15 cellular contexts compared by ENCODE assay signal in the genomic region with DNA sequence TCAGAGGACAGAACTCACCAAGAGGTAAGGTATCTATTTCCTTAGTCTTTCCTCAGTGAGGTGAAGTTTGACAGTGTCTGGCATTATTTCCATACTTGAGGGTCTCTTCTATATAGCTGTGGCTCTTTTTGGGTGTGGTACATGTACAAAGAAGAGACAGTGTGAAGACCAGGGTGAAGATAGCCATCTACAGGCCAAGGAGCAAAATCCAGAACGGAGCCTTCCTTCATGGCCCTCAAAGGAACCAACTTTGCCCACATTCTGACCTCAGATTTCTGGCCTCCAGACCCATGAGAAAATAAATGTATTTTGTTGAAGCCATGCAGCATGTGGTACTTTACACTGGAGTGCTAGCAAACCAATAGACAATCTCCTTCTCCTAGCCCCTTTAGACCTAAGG.
DNase-seq lines count a peak whose midpoint lies in the region; ATAC-seq and TF ChIP-seq lines count a peak whose summit lies in the region.
"Had no signal": no experiment of that assay in that cellular context is flagged by ENCODE, and none has a peak within 500 bp of the region (broad histone marks: within the 10 kb centered on the region; RNA-seq: fewer than 3 reads in every experiment).

No MANE protein-coding gene starts in this region.

- intact Hi-C loops in OCI-LY7 (cut with micrococcal nuclease; ENCODE audit: unreplicated experiment), result no loop called here
- intact Hi-C loops in activated T-helper 2 cell treated with anti-CD3 and anti-CD28 coated beads, Interferon-gamma antibody, Interleukin-2, Interleukin-4, amounts not matched to agents 10 μg/mL and 5 μg/mL and 100 μg/mL, durations not matched to agents 14 hours and 24 hours and 36 hours (cut with micrococcal nuclease), result no loop called here

- H3K27ac ChIP-seq in OCI-LY7 (ENCODE audit: low read depth, low read length, poor library complexity, severe bottlenecking) (no peak overlapping the region), brain microvascular endothelial cell (peak overlapping the region; percentile 1)

- H3K36me3 ChIP-seq in OCI-LY7 (ENCODE audit: insufficient read depth, low read length) (no peaks in the 10 kb centered on the region), brain microvascular endothelial cell (replicated peaks) (no peaks in the 10 kb centered on the region)

- no peaks in the 10 kb centered on the region for H3K9me3 Mint-ChIP-seq in stimulated activated naive CD8-positive, alpha-beta T cell treated with anti-CD3 and anti-CD28 coated beads, Interleukin-15, amount 100 ng/mL, for 72 hours
- H3K9me3 Mint-ChIP-seq in activated T-helper 2 cell treated with anti-CD3 and anti-CD28 coated beads, Interferon-gamma antibody, Interleukin-2, Interleukin-4, amounts not matched to agents 10 μg/mL and 5 μg/mL and 100 μg/mL, durations not matched to agents 14 hours and 24 hours and 36 hours, result no peaks in the 10 kb centered on the region

- ATAC-seq in stimulated activated naive CD8-positive, alpha-beta T cell treated with anti-CD3 and anti-CD28 coated beads, Interleukin-15, amount 100 ng/mL, for 72 hours, result peak; percentile 23
- ATAC-seq in stimulated activated naive CD8-positive, alpha-beta T cell treated with anti-CD3 and anti-CD28 coated beads, Interleukin-15, Interleukin-2, amounts not matched to agents 100 U/mL and 50 U/mL, for 24 hours, result no peak

- DNase-seq in stimulated activated naive CD8-positive, alpha-beta T cell treated with anti-CD3 and anti-CD28 coated beads, Interleukin-15, amount 100 ng/mL, for 72 hours, result no peak
- DNase-seq in stimulated activated naive CD8-positive, alpha-beta T cell treated with anti-CD3 and anti-CD28 coated beads, Interleukin-15, Interleukin-2, amounts not matched to agents 100 U/mL and 50 U/mL, for 24 hours, result no peak
- DNase-seq in OCI-LY7 (ENCODE audit: low spot score) (no peak), brain microvascular endothelial cell (no peak), GM20000 (ENCODE audit: low spot score) (no peak), HCEC 1CT (no peak), hypothalamus (lab: John Stamatoyannopoulos, UW) (no peak)
- DNase-seq in activated T-helper 2 cell treated with anti-CD3 and anti-CD28 coated beads, Interferon-gamma antibody, Interleukin-2, Interleukin-4, amounts not matched to agents 10 μg/mL and 5 μg/mL and 100 μg/mL, durations not matched to agents 14 hours and 24 hours and 36 hours (ENCODE audit: low spot score), result no peak
- DNase-seq: Calu3, GDM1, Kasumi-1, NCI-H1930, NCI-H2171, NCI-H510A had no signal

- no peaks in the 10 kb centered on the region for H3K9me3 ChIP-seq in OCI-LY7 (ENCODE audit: low read length)

- POLR2A ChIA-PET in OCI-LY7 (lab: Charles Lee), result interaction anchor here (0.7 kb wide), 1 partner anchor 476 kb away, joined by 3 read pairs; no protein-coding TSS in a partner anchor

- peaks cover 9% of the 10 kb centered on the region for H3K4me1 Mint-ChIP-seq in stimulated activated naive CD8-positive, alpha-beta T cell treated with anti-CD3 and anti-CD28 coated beads, Interleukin-15, amount 100 ng/mL, for 72 hours
- peaks cover 3% of the 10 kb centered on the region for H3K4me1 Mint-ChIP-seq in activated T-helper 2 cell treated with anti-CD3 and anti-CD28 coated beads, Interferon-gamma antibody, Interleukin-2, Interleukin-4, amounts not matched to agents 10 μg/mL and 5 μg/mL and 100 μg/mL, durations not matched to agents 14 hours and 24 hours and 36 hours (ENCODE audit: low read depth)
- H3K4me1 Mint-ChIP-seq: CD14-positive monocyte had no signal

- peaks cover 6% of the 10 kb centered on the region for H3K4me1 ChIP-seq in OCI-LY7 (ENCODE audit: insufficient read depth, low read length, poor library complexity, severe bottlenecking)

- no peaks in the 10 kb centered on the region for H3K27me3 Mint-ChIP-seq in stimulated activated naive CD8-positive, alpha-beta T cell treated with anti-CD3 and anti-CD28 coated beads, Interleukin-15, amount 100 ng/mL, for 72 hours
- H3K27me3 Mint-ChIP-seq in activated T-helper 2 cell treated with anti-CD3 and anti-CD28 coated beads, Interferon-gamma antibody, Interleukin-2, Interleukin-4, amounts not matched to agents 10 μg/mL and 5 μg/mL and 100 μg/mL, durations not matched to agents 14 hours and 24 hours and 36 hours (ENCODE audit: low read depth), result peaks cover 2% of the 10 kb centered on the region

- in situ Hi-C loops in brain microvascular endothelial cell (cut with HindIII; ENCODE audit: low pct_ligation_motif_present, low sequenced_read_pairs), result no loop called here

- no peaks in the 10 kb centered on the region for H3K36me3 Mint-ChIP-seq in activated T-helper 2 cell treated with anti-CD3 and anti-CD28 coated beads, Interferon-gamma antibody, Interleukin-2, Interleukin-4, amounts not matched to agents 10 μg/mL and 5 μg/mL and 100 μg/mL, durations not matched to agents 14 hours and 24 hours and 36 hours (ENCODE audit: low read depth)
- H3K36me3 Mint-ChIP-seq: CD14-positive monocyte had no signal

- H3K27me3 ChIP-seq in brain microvascular endothelial cell (replicated peaks), result no peaks in the 10 kb centered on the region

- H3K4me3 ChIP-seq in OCI-LY7 (ENCODE audit: low read depth, low read length, poor library complexity, severe bottlenecking) (no peak overlapping the region), brain microvascular endothelial cell (ENCODE audit: low read depth, low read length) (no peak overlapping the region)

- CTCF ChIA-PET in OCI-LY7 (lab: Charles Lee; ENCODE audit: unreplicated experiment), result no interaction called here

- H3K4me3 Mint-ChIP-seq in stimulated activated naive CD8-positive, alpha-beta T cell treated with anti-CD3 and anti-CD28 coated beads, Interleukin-15, amount 100 ng/mL, for 72 hours, result no peak overlapping the region
- H3K4me3 Mint-ChIP-seq in activated T-helper 2 cell treated with anti-CD3 and anti-CD28 coated beads, Interferon-gamma antibody, Interleukin-2, Interleukin-4, amounts not matched to agents 10 μg/mL and 5 μg/mL and 100 μg/mL, durations not matched to agents 14 hours and 24 hours and 36 hours (ENCODE audit: low read depth), result no peak overlapping the region
- H3K4me3 Mint-ChIP-seq: CD14-positive monocyte had no signal

- H3K4me2 ChIP-seq in OCI-LY7 (ENCODE audit: low read length), result no peak overlapping the region

- BruUV-seq in OCI-LY7 (replicated peaks; lab: Mats Ljungman, UMichigan), result no TSS peak

- no peaks in the 10 kb centered on the region for H3K9me2 ChIP-seq in OCI-LY7 (ENCODE audit: insufficient read depth, low read length)

- no peaks in the 10 kb centered on the region for H3K79me2 ChIP-seq in OCI-LY7 (ENCODE audit: insufficient read depth, low read depth, low read length)

- no peak overlapping the region for H3K27ac Mint-ChIP-seq in stimulated activated naive CD8-positive, alpha-beta T cell treated with anti-CD3 and anti-CD28 coated beads, Interleukin-15, amount 100 ng/mL, for 72 hours
- no peak overlapping the region for H3K27ac Mint-ChIP-seq in activated T-helper 2 cell treated with anti-CD3 and anti-CD28 coated beads, Interferon-gamma antibody, Interleukin-2, Interleukin-4, amounts not matched to agents 10 μg/mL and 5 μg/mL and 100 μg/mL, durations not matched to agents 14 hours and 24 hours and 36 hours
- H3K27ac Mint-ChIP-seq: CD14-positive monocyte had no signal

- peak; percentile 25; the same call in 1 of the 2 replicates for TF ChIP-seq CTCF in OCI-LY7 (conservative IDR thresholded peaks at IDR 0.05; ENCODE audit: low read length)
- no peak for TF ChIP-seq CTCF in brain microvascular endothelial cell (IDR thresholded peaks at IDR 0.05; ENCODE audit: low read depth, low read length, missing control alignments)
- no peak for TF ChIP-seq CTCF in GM20000 (IDR thresholded peaks at IDR 0.05; ENCODE audit: extremely low read depth, missing control alignments)

- 0 out of 2 replicates have a peak overlapping the region, but pooled peaks have one; percentile 42 for H2AFZ ChIP-seq in OCI-LY7 (ENCODE audit: low read length)

- H4K20me1 ChIP-seq in OCI-LY7 (ENCODE audit: insufficient read depth, low read length), result no peaks in the 10 kb centered on the region
